In the genomic region with DNA sequence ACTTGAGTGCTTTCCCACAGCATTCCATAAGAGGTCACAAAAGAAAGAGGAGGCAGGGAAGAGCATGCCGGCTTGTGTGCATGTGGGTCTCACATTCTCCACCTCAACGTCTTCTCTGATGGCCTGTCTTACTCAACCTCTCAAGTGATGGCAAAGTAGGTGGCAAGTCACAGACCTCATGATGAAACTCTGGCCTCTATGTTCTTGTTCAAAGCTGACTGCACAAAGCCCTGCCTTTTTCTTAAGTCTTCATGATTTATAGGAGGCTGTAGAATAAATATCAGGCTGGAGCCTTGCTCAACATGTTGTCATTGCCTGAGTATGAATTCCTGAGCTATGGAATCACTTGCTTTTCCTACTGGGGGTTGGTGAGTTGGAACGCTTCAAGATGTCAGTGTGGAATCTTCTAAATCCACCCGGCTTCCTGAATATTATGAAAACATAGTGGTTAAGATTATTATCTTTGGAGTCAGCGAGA, we compare ENCODE assay signal across 10 cellular contexts.
DNase-seq lines count a peak whose midpoint lies in the region; ATAC-seq lines count a peak whose summit lies in the region.
"Had no signal": no experiment of that assay in that cellular context is flagged by ENCODE, and none has a peak within 500 bp of the region (broad histone marks: within the 10 kb centered on the region; RNA-seq: fewer than 3 reads in every experiment).

No MANE protein-coding gene starts in this region.

- no peaks in the 10 kb centered on the region for H3K9me3 ChIP-seq in GM23248 (ENCODE audit: low read depth)

- H3K79me2 ChIP-seq in GM23248 (ENCODE audit: insufficient read depth), result no peaks in the 10 kb centered on the region

- DNase-seq in GM23248, result peak; percentile 98
- peak; percentile 31 for DNase-seq in SW480 (ENCODE audit: low spot score)
- DNase-seq in fibroblast of the conjunctiva (ENCODE audit: low read depth), result peak; percentile 77
- DNase-seq in skeletal muscle cell (ENCODE audit: low read depth), result peak; percentile 100
- DNase-seq in RPMI8226, result no peak
- no peak for DNase-seq in amygdala (lab: John Stamatoyannopoulos, UW)
- DNase-seq in T-helper 2 cell, result no peak
- DNase-seq: activated naive CD4-positive, alpha-beta T cell treated with anti-CD3 and anti-CD28 coated beads, Interleukin-2, amount 50 U/mL, for 16 hours; NCI-H2171 treated with DMSO at 0.1 percent for 48 hours had no signal

- H2AFZ ChIP-seq in GM23248, result no peak overlapping the region

- no peaks in the 10 kb centered on the region for H3K9me2 ChIP-seq in GM23248 (ENCODE audit: insufficient read depth)

- peak overlapping the region; percentile 91 for H3K27ac ChIP-seq in GM23248

- no peaks in the 10 kb centered on the region for H3K27me3 ChIP-seq in GM23248 (replicated peaks; ENCODE audit: insufficient read depth)

- WGBS in GM23248 (ENCODE audit: low coverage in 1 of 2, low lambda C conversion rate in 2 of 2, missing lambda C conversion rate in 2 of 2), 2 experiments, result 0 to 3% methylated on average over 5 of the region's 5 CpGs

- H4K20me1 ChIP-seq in GM23248 (ENCODE audit: insufficient read depth), result no peaks in the 10 kb centered on the region

- in situ Hi-C loops in GM23248 (cut with MboI), result no loop called here

- ATAC-seq in HG02852 (IDR thresholded peaks at IDR 0.05; ENCODE audit: unreplicated experiment), result no peak

- H3K36me3 ChIP-seq in GM23248 (ENCODE audit: low read depth), result no peaks in the 10 kb centered on the region

- H3K4me1 ChIP-seq in GM23248 (ENCODE audit: insufficient read depth), result peaks cover 73% of the 10 kb centered on the region

- H3F3A ChIP-seq in GM23248 (ENCODE audit: insufficient read depth), result peaks cover 67% of the 10 kb centered on the region

- H3K9ac ChIP-seq in GM23248, result peak overlapping the region; percentile 50

- H3K4me2 ChIP-seq in GM23248 (ENCODE audit: unreplicated experiment), result peak overlapping the region; percentile 45

- H3K4me3 ChIP-seq in GM23248 (peak overlapping the region; percentile 10), skeletal muscle cell (ENCODE audit: low read depth, low read length) (no peak overlapping the region)

Comparison
In these comparisons a context has a peak if more than half of its experiments do, and no peak if none do; other contexts are left out.
1. DNase-seq: peak in GM23248 (single experiment), SW480 (single experiment), fibroblast of the conjunctiva (single experiment) and skeletal muscle cell (single experiment); none in RPMI8226 (single experiment), amygdala (0 of 56) and T-helper 2 cell (0 of 5).